Comparison of ENCODE assay signal across 8 cellular contexts in genomic region chr1:69700770-69701169, GRCh38.
DNase-seq lines count a peak whose midpoint lies in the region; ATAC-seq, FAIRE-seq and TF ChIP-seq lines count a peak whose summit lies in the region.

No MANE protein-coding gene starts in this region.

- no peak overlapping the region for H3K4me3 Mint-ChIP-seq in activated CD4-positive, alpha-beta memory T cell treated with anti-CD3 and anti-CD28 coated beads for 36 hours

- no peak overlapping the region for H3K4me3 ChIP-seq in A549

- TF ChIP-seq RAD21 in A549 (conservative IDR thresholded peaks at IDR 0.05 in 1 of 2, IDR thresholded peaks at IDR 0.05 in 1 of 2), result peak in 1 of 2 experiments; percentile 34; a peak in 2 of 5 replicates

- peak in 1 of 2 experiments; percentile 68; a peak in 2 of 6 replicates for ATAC-seq in A549
- no peak for ATAC-seq in GM19023 (IDR thresholded peaks at IDR 0.05; ENCODE audit: unreplicated experiment)
- no peak for ATAC-seq in HG02981 (IDR thresholded peaks at IDR 0.05; ENCODE audit: unreplicated experiment)

- H3K9me3 Mint-ChIP-seq in activated CD4-positive, alpha-beta memory T cell treated with anti-CD3 and anti-CD28 coated beads for 36 hours, result peaks cover 25% of the 10 kb centered on the region

- no peak overlapping the region for H3K27ac ChIP-seq in A549

- TF ChIP-seq EP300 in A549 (IDR thresholded peaks at IDR 0.05), result no peak

- intact Hi-C loops in activated CD4-positive, alpha-beta memory T cell treated with anti-CD3 and anti-CD28 coated beads for 36 hours (cut with micrococcal nuclease), result no loop called here

- H3K4me1 ChIP-seq in A549, result no peaks in the 10 kb centered on the region

- H3K4me1 Mint-ChIP-seq in activated CD4-positive, alpha-beta memory T cell treated with anti-CD3 and anti-CD28 coated beads for 36 hours (ENCODE audit: low read depth), result no peaks in the 10 kb centered on the region

- FAIRE-seq in A549 (lab: Jason Lieb, UNC), result no peak

- no peaks in the 10 kb centered on the region for H3K9me3 ChIP-seq in A549

- H3K4me2 ChIP-seq in A549, result no peak overlapping the region

- H3K27ac Mint-ChIP-seq in activated CD4-positive, alpha-beta memory T cell treated with anti-CD3 and anti-CD28 coated beads for 36 hours, result no peak overlapping the region

- DNase-seq in A549 (ENCODE audit: low read depth in 1 of 2, low spot score in 1 of 2), result peak in 1 of 2 experiments; percentile 18
- DNase-seq in NCI-H460 (ENCODE audit: extremely low read depth, low read depth), result peak; percentile 3
- DNase-seq in erythroblast (lab: John Stamatoyannopoulos, UW), result peak; percentile 39 to 40
- DNase-seq in activated CD4-positive, alpha-beta memory T cell treated with anti-CD3 and anti-CD28 coated beads for 36 hours, result no peak
- DNase-seq in CD1c-positive myeloid dendritic cell (ENCODE audit: extremely low spot score), result no peak

- H3K36me3 Mint-ChIP-seq in activated CD4-positive, alpha-beta memory T cell treated with anti-CD3 and anti-CD28 coated beads for 36 hours, result no peaks in the 10 kb centered on the region

- TF ChIP-seq CTCF in A549 (IDR thresholded peaks at IDR 0.05) (no peak; the same call in 2 of the 3 replicates), GM12873 (IDR thresholded peaks at IDR 0.05; ENCODE audit: insufficient read depth, low read depth, low read length, missing control alignments) (peak; percentile 43)

- POLR2A ChIA-PET in A549 (lab: Yijun Ruan, JAX), result no interaction called here
- POLR2A ChIA-PET in activated CD4-positive, alpha-beta memory T cell treated with anti-CD3 and anti-CD28 coated beads for 36 hours (lab: Charles Lee), result no interaction called here

- WGBS in A549 (ENCODE audit: missing lambda C conversion rate), result 0% methylated on average over 2 of the region's 2 CpGs

- TF ChIP-seq POLR2A in A549 (IDR thresholded peaks at IDR 0.05; ENCODE audit: low read length) (no peak), erythroblast (IDR thresholded peaks at IDR 0.05; ENCODE audit: low read length) (no peak)

- CTCF ChIA-PET in A549 (lab: Yijun Ruan, JAX), result no interaction called here
- CTCF ChIA-PET in activated CD4-positive, alpha-beta memory T cell treated with anti-CD3 and anti-CD28 coated beads for 36 hours (lab: Charles Lee), result no interaction called here

- H3K27me3 Mint-ChIP-seq in activated CD4-positive, alpha-beta memory T cell treated with anti-CD3 and anti-CD28 coated beads for 36 hours, result no peaks in the 10 kb centered on the region

TF ChIP-seq in A549, 52 proteins besides CTCF, POLR2A, EP300 and RAD21:
- TF ChIP-seq NFE2L2 (conservative IDR thresholded peaks at IDR 0.05; ENCODE audit: low read length) (no peak), TP53 (CRISPR knock-in tag; IDR thresholded peaks at IDR 0.05) (no peak), SMC3 (IDR thresholded peaks at IDR 0.05) (0 out of 3 replicates have a peak, but pooled peaks have one; percentile 8)

Comparison
In these comparisons a context has a peak if more than half of its experiments do, and no peak if none do; other contexts are left out.
1. DNase-seq: peak in NCI-H460 (single experiment) and erythroblast (2 of 2); none in activated CD4-positive, alpha-beta memory T cell treated with anti-CD3 and anti-CD28 coated beads for 36 hours (single experiment) and CD1c-positive myeloid dendritic cell (single experiment).